Comparison of ENCODE assay signal across 17 cellular contexts in the genomic region with DNA sequence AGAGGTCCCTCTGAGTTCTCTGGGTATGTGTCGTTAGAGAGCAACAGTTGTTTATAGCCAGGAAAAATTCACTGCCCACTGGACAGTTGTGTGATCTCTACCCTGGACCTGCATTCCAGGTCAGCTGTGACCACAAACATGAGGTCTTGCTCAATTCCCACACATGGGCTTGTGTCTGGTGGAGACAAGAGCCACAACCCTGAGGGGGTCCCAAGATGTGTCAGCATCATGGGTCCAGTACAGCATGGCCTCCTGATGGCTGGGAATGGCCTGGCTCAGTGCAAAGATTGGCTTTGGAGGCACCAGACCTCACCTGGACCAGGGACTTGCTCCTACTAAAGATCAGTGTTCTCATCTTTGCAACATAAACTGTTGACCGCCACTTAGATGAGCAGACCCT.
"Had no signal": no experiment of that assay in that cellular context is flagged by ENCODE, and none has a peak within 500 bp of the region (broad histone marks: within the 10 kb centered on the region; RNA-seq: fewer than 3 reads in every experiment).

No MANE protein-coding gene starts in this region.

- H3K4me3 ChIP-seq: hepatocyte, lung, psoas muscle, smooth muscle cell, suprapubic skin, thyroid gland had no signal

- H3K9me3 ChIP-seq: psoas muscle, suprapubic skin, thyroid gland had no signal

- H3K27me3 Mint-ChIP-seq: dendritic cell treated with granulocyte-macrophage colony-stimulating factor and Interleukin-4, amounts not matched to agents 40 ng/mL and 50 ng/mL, for 4 days; naive B cell; type B pancreatic cell had no signal

- H3K27ac ChIP-seq: hepatocyte, psoas muscle, suprapubic skin, thyroid gland had no signal

- H3K36me3 ChIP-seq: suprapubic skin, thyroid gland had no signal

- H3K4me3 Mint-ChIP-seq: dendritic cell treated with granulocyte-macrophage colony-stimulating factor and Interleukin-4, amounts not matched to agents 40 ng/mL and 50 ng/mL, for 4 days; nephron progenitor cell; type B pancreatic cell had no signal

- ATAC-seq: left colon, left ventricle myocardium superior, psoas muscle had no signal

- H3K27me3 ChIP-seq: hepatocyte, suprapubic skin, thyroid gland had no signal

- H3K9me3 Mint-ChIP-seq: dendritic cell treated with granulocyte-macrophage colony-stimulating factor and Interleukin-4, amounts not matched to agents 40 ng/mL and 50 ng/mL, for 4 days; nephron progenitor cell; type B pancreatic cell had no signal

- H3K36me3 Mint-ChIP-seq: naive B cell, type B pancreatic cell had no signal

- DNase-seq: erythroblast; foreskin melanocyte; left colon; left ventricle myocardium superior; mesendoderm; naive B cell; nephron progenitor cell; psoas muscle; stimulated activated CD4-positive, alpha-beta T cell treated with anti-CD3 and anti-CD28 coated beads, Interleukin-2, amount 100 ng/mL, for 48 hours; stimulated activated naive CD8-positive, alpha-beta T cell treated with anti-CD3 and anti-CD28 coated beads, Interleukin-15, Interleukin-2, amounts not matched to agents 100 U/mL and 50 U/mL, for 24 hours; thyroid gland had no signal

- H3K27ac Mint-ChIP-seq: dendritic cell treated with granulocyte-macrophage colony-stimulating factor and Interleukin-4, amounts not matched to agents 40 ng/mL and 50 ng/mL, for 4 days; nephron progenitor cell; type B pancreatic cell had no signal

- H3K4me1 ChIP-seq: psoas muscle, suprapubic skin had no signal
